ENCODE assay signal across 8 cellular contexts in genomic region chr12:93875157-93875556, GRCh38.
"Had no signal": no experiment of that assay in that cellular context is flagged by ENCODE, and none has a peak within 500 bp of the region (broad histone marks: within the 10 kb centered on the region; RNA-seq: fewer than 3 reads in every experiment).

No MANE protein-coding gene starts in this region.

- ATAC-seq: GM23338 had no signal

- H3K4me2 ChIP-seq: GM23338 had no signal

- H2AFZ ChIP-seq: GM23338 had no signal

- H3K27ac ChIP-seq: HL-60 had no signal

- DNase-seq: H9, HCEC 1CT, HFFc6, KG1 had no signal

- H3K4me3 ChIP-seq: GM23338 had no signal

- FAIRE-seq: H1, H54 had no signal
